Comparison of ENCODE assay signal across 22 cellular contexts in the genomic region with DNA sequence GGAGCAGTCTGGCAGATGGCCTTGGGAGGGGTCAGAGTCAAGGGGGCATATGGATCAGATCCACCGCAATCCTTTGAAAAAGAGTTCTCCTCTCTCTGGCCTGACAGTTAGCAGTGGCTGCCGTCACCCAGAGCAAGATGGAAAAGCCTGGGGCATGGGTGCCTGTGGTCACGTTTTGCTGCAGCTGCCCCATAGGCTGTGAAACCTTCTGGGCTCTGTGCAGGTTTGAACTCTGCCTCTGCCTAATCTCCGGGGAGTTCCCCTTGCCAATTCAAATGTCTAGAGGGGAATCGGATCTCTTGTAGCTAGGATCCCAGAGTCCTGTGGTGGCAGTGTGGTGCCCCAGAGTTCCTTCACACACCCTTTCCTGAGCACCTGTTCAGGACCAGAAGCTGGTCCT.
"Had no signal": no experiment of that assay in that cellular context is flagged by ENCODE, and none has a peak within 500 bp of the region (broad histone marks: within the 10 kb centered on the region; RNA-seq: fewer than 3 reads in every experiment).

No MANE protein-coding gene starts in this region.

- H3K9me3 ChIP-seq: MG63, SJSA1 had no signal

- H3K27ac ChIP-seq: SJSA1, SK-N-MC had no signal

- DNase-seq: IMR-90, Karpas-422, KG1, MG63, NCI-H1092, NCI-H1105 treated with DMSO at 0.1 percent for 48 hours, NCI-H1417 treated with DMSO at 0.1 percent for 48 hours, NCI-H146, NCI-H1694 treated with DMSO at 0.1 percent for 48 hours, NCI-H1930, NCI-H2081, NCI-H2107, NCI-H345, NCI-H510A, NCI-H526 treated with DMSO at 0.1 percent for 48 hours, NCI-H748 treated with DMSO at 0.1 percent for 48 hours, Right ventricle myocardium superior, RPMI8226, SIG-M5 had no signal

- H3K4me1 ChIP-seq: SJSA1 had no signal

- H3K4me3 ChIP-seq: MG63, SJSA1, SK-N-MC had no signal

- ATAC-seq: HepG2 had no signal

- H3K27me3 ChIP-seq: MG63, SJSA1 had no signal

- H3K36me3 ChIP-seq: MG63, SJSA1 had no signal
